Comparison of ENCODE assay signal across 1 cellular context in the genomic region with DNA sequence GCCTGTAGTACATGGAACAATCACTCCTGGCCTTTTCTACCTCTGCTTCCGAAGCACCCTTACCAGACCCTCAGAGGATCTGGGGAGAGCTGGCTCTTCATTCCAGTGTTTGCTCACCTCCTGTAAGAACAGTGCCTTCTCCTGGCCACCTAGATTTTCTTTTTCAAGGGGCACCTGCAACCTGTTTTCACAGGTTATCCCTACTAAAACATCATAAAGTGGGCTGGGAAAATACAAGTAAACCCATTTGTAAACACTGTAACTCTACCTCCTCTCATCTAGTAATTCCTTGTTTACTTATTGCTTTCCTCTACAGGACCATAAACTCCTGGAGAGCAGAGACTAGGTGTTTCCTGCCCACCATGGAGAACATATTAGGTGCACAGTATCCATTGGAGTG.
TF ChIP-seq lines count a peak whose summit lies in the region.

No MANE protein-coding gene starts in this region.

TF ChIP-seq in GM23338, 12 proteins besides CTCF, POLR2A, EP300 and RAD21:
- TF ChIP-seq, protein P1, sequence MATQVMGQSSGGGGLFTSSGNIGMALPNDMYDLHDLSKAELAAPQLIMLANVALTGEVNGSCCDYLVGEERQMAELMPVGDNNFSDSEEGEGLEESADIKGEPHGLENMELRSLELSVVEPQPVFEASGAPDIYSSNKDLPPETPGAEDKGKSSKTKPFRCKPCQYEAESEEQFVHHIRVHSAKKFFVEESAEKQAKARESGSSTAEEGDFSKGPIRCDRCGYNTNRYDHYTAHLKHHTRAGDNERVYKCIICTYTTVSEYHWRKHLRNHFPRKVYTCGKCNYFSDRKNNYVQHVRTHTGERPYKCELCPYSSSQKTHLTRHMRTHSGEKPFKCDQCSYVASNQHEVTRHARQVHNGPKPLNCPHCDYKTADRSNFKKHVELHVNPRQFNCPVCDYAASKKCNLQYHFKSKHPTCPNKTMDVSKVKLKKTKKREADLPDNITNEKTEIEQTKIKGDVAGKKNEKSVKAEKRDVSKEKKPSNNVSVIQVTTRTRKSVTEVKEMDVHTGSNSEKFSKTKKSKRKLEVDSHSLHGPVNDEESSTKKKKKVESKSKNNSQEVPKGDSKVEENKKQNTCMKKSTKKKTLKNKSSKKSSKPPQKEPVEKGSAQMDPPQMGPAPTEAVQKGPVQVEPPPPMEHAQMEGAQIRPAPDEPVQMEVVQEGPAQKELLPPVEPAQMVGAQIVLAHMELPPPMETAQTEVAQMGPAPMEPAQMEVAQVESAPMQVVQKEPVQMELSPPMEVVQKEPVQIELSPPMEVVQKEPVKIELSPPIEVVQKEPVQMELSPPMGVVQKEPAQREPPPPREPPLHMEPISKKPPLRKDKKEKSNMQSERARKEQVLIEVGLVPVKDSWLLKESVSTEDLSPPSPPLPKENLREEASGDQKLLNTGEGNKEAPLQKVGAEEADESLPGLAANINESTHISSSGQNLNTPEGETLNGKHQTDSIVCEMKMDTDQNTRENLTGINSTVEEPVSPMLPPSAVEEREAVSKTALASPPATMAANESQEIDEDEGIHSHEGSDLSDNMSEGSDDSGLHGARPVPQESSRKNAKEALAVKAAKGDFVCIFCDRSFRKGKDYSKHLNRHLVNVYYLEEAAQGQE (IDR thresholded peaks at IDR 0.05; ENCODE audit: unreplicated experiment), result no peak
- TF ChIP-seq, protein P2, sequence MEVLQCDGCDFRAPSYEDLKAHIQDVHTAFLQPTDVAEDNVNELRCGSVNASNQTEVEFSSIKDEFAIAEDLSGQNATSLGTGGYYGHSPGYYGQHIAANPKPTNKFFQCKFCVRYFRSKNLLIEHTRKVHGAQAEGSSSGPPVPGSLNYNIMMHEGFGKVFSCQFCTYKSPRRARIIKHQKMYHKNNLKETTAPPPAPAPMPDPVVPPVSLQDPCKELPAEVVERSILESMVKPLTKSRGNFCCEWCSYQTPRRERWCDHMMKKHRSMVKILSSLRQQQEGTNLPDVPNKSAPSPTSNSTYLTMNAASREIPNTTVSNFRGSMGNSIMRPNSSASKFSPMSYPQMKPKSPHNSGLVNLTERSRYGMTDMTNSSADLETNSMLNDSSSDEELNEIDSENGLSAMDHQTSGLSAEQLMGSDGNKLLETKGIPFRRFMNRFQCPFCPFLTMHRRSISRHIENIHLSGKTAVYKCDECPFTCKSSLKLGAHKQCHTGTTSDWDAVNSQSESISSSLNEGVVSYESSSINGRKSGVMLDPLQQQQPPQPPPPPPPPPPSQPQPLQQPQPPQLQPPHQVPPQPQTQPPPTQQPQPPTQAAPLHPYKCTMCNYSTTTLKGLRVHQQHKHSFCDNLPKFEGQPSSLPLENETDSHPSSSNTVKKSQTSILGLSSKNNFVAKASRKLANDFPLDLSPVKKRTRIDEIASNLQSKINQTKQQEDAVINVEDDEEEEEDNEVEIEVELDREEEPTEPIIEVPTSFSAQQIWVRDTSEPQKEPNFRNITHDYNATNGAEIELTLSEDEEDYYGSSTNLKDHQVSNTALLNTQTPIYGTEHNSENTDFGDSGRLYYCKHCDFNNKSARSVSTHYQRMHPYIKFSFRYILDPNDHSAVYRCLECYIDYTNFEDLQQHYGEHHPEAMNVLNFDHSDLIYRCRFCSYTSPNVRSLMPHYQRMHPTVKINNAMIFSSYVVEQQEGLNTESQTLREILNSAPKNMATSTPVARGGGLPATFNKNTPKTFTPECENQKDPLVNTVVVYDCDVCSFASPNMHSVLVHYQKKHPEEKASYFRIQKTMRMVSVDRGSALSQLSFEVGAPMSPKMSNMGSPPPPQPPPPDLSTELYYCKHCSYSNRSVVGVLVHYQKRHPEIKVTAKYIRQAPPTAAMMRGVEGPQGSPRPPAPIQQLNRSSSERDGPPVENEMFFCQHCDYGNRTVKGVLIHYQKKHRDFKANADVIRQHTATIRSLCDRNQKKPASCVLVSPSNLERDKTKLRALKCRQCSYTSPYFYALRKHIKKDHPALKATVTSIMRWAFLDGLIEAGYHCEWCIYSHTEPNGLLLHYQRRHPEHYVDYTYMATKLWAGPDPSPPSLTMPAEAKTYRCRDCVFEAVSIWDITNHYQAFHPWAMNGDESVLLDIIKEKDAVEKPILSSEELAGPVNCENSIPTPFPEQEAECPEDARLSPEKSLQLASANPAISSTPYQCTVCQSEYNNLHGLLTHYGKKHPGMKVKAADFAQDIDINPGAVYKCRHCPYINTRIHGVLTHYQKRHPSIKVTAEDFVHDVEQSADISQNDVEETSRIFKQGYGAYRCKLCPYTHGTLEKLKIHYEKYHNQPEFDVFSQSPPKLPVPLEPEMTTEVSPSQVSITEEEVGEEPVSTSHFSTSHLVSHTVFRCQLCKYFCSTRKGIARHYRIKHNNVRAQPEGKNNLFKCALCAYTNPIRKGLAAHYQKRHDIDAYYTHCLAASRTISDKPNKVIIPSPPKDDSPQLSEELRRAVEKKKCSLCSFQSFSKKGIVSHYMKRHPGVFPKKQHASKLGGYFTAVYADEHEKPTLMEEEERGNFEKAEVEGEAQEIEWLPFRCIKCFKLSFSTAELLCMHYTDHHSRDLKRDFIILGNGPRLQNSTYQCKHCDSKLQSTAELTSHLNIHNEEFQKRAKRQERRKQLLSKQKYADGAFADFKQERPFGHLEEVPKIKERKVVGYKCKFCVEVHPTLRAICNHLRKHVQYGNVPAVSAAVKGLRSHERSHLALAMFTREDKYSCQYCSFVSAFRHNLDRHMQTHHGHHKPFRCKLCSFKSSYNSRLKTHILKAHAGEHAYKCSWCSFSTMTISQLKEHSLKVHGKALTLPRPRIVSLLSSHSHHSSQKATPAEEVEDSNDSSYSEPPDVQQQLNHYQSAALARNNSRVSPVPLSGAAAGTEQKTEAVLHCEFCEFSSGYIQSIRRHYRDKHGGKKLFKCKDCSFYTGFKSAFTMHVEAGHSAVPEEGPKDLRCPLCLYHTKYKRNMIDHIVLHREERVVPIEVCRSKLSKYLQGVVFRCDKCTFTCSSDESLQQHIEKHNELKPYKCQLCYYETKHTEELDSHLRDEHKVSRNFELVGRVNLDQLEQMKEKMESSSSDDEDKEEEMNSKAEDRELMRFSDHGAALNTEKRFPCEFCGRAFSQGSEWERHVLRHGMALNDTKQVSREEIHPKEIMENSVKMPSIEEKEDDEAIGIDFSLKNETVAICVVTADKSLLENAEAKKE (CRISPR knock-in tag; IDR thresholded peaks at IDR 0.05), result no peak
